Comparison of ENCODE assay signal across 11 cellular contexts in the genomic region with DNA sequence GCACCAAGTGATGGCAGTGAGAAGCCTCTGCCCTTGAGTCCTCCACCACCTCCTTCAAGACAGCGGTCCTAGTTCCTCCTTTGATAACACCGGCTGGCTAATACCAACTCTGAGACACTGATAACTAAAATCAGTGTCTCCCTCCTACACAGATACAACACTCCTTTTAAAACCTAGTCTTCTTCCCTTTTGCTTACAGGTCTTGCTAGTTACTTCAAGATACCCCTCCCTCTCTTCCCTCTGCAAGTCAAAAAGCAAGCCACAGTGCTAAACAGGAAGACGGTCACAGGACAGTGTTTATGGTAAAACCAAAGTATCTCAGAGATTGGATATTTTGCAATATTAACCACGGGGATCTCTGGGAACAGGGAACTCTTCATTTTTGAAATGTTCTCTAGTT. TPM values are rescaled to one million over a fixed set of nuclear protein-coding genes. Genes with fewer than 3 reads are reported as not detected.
DNase-seq lines count a peak whose midpoint lies in the region; ATAC-seq and TF ChIP-seq lines count a peak whose summit lies in the region.
"Had no signal": no experiment of that assay in that cellular context is flagged by ENCODE, and none has a peak within 500 bp of the region (broad histone marks: within the 10 kb centered on the region; RNA-seq: fewer than 3 reads in every experiment).

No MANE protein-coding gene starts in this region.

- H3K36me3 Mint-ChIP-seq in IgD-negative memory B cell (peaks cover 2% of the 10 kb centered on the region), type B pancreatic cell (peaks cover 18% of the 10 kb centered on the region)
- peaks cover 0 to 40% (median 14%) of the 10 kb centered on the region in 3 donors for H3K36me3 Mint-ChIP-seq in naive thymus-derived CD8-positive, alpha-beta T cell

- POLR2A ChIA-PET in naive thymus-derived CD8-positive, alpha-beta T cell (lab: Charles Lee), result no interaction called here

- H3K9me3 Mint-ChIP-seq in IgD-negative memory B cell (no peaks in the 10 kb centered on the region), type B pancreatic cell (no peaks in the 10 kb centered on the region)
- H3K9me3 Mint-ChIP-seq in naive thymus-derived CD8-positive, alpha-beta T cell, result no peaks in the 10 kb centered on the region

- DNase-seq in amniotic epithelial cell (ENCODE audit: low read depth) (peak; percentile 52), HAP-1 (ENCODE audit: low spot score in 2 of 2) (no peak), type B pancreatic cell (ENCODE audit: extremely low spot score, unreplicated experiment) (no peak), NCI-H187 treated with DMSO at 0.1 percent for 48 hours (lab: John Stamatoyannopoulos, UW) (no peak)
- peak in 2 of 10 donors; percentile 40 to 41 for DNase-seq in naive thymus-derived CD8-positive, alpha-beta T cell
- DNase-seq: islet precursor cell, NCI-H2171 treated with DMSO at 0.1 percent for 48 hours had no signal

- H4K20me1 ChIP-seq in BLaER1 treated with 17β-estradiol and CSF1 and Interleukin-3, amounts not matched to agents 10 nM and 100 nM, result peaks cover 0 to 70% (median 29%) of the 10 kb centered on the region in 11 experiments; a peak in 13 of 22 replicates

- H3K4me3 ChIP-seq in BLaER1 treated with 17β-estradiol and CSF1 and Interleukin-3, amounts not matched to agents 10 nM and 100 nM, result peak overlapping the region; percentile 1 to 49 (median 32); a peak in 13 of 20 replicates
- no peak overlapping the region for H3K4me3 ChIP-seq in HAP-1

- peak overlapping the region; percentile 86 to 96 (median 93) for H3K4me2 ChIP-seq in BLaER1 treated with 17β-estradiol and CSF1 and Interleukin-3, amounts not matched to agents 10 nM and 100 nM

- H3K36me3 ChIP-seq in BLaER1 treated with 17β-estradiol and CSF1 and Interleukin-3, amounts not matched to agents 10 nM and 100 nM, result peaks cover 33 to 51% (median 45%) of the 10 kb centered on the region in 11 experiments
- peaks cover 24% of the 10 kb centered on the region for H3K36me3 ChIP-seq in HAP-1 (replicated peaks)

- peak overlapping the region in 3 of 4 donors; percentile 15 to 76 (median 25) for H3K4me3 Mint-ChIP-seq in IgD-negative memory B cell
- peak overlapping the region; percentile 25 to 73 (median 59) for H3K4me3 Mint-ChIP-seq in naive thymus-derived CD8-positive, alpha-beta T cell
- H3K4me3 Mint-ChIP-seq in type B pancreatic cell, result no peak overlapping the region

- peak overlapping the region; percentile 13 to 69 (median 56); a peak in 16 of 22 replicates for H3K9ac ChIP-seq in BLaER1 treated with 17β-estradiol and CSF1 and Interleukin-3, amounts not matched to agents 10 nM and 100 nM

- peaks cover 77 to 89% (median 81%) of the 10 kb centered on the region in 10 experiments for H3K4me1 ChIP-seq in BLaER1 treated with 17β-estradiol and CSF1 and Interleukin-3, amounts not matched to agents 10 nM and 100 nM
- 0 out of 2 replicates have a peak, but pooled peaks cover 3% of the 10 kb centered on the region for H3K4me1 ChIP-seq in HAP-1

- no peak for TF ChIP-seq CTCF in type B pancreatic cell (conservative IDR thresholded peaks at IDR 0.05)

- H3K27ac Mint-ChIP-seq in IgD-negative memory B cell (peak overlapping the region in 2 of 3 donors; percentile 21 to 96), type B pancreatic cell (no peak overlapping the region)
- peak overlapping the region; percentile 25 to 95 (median 80) for H3K27ac Mint-ChIP-seq in naive thymus-derived CD8-positive, alpha-beta T cell

- no peak for ATAC-seq in naive thymus-derived CD8-positive, alpha-beta T cell
- no peak for ATAC-seq in HG02642 (IDR thresholded peaks at IDR 0.05; ENCODE audit: poor library complexity, unreplicated experiment)

- H3K9me3 ChIP-seq in BLaER1 treated with 17β-estradiol and CSF1 and Interleukin-3, amounts not matched to agents 10 nM and 100 nM (replicated peaks in 1 of 11), result no peaks in the 10 kb centered on the region
- H3K9me3 ChIP-seq in HAP-1, result no peaks in the 10 kb centered on the region

- H3K27ac ChIP-seq in BLaER1 treated with 17β-estradiol and CSF1 and Interleukin-3, amounts not matched to agents 10 nM and 100 nM, result peak overlapping the region; percentile 59 to 77 (median 68)

- no peaks in the 10 kb centered on the region for H3K27me3 ChIP-seq in BLaER1 treated with 17β-estradiol and CSF1 and Interleukin-3, amounts not matched to agents 10 nM and 100 nM
- no peaks in the 10 kb centered on the region for H3K27me3 ChIP-seq in HAP-1 (ENCODE audit: low read depth)

- H3K4me1 Mint-ChIP-seq in IgD-negative memory B cell (peaks cover 21 to 36% (median 31%) of the 10 kb centered on the region in 3 donors), type B pancreatic cell (ENCODE audit: unreplicated experiment) (peaks cover 45% of the 10 kb centered on the region)
- H3K4me1 Mint-ChIP-seq in naive thymus-derived CD8-positive, alpha-beta T cell, result peaks cover 23 to 65% (median 57%) of the 10 kb centered on the region in 4 donors

- H3K27me3 Mint-ChIP-seq in IgD-negative memory B cell (no peaks in the 10 kb centered on the region), type B pancreatic cell (no peaks in the 10 kb centered on the region)
- H3K27me3 Mint-ChIP-seq in naive thymus-derived CD8-positive, alpha-beta T cell, result no peaks in the 10 kb centered on the region

- in situ Hi-C loops in HAP-1 (cut with MboI; ENCODE audit: low sequenced_read_pairs), result no loop called here

RNA-seq across cellular contexts. Expression of a gene that starts 4.6 kb away (rescaled TPM):
- 125 TPM for polyA plus RNA-seq in IgD-negative memory B cell
- 100 to 1,000 TPM; 130 to 134 TPM for total RNA-seq in naive thymus-derived CD8-positive, alpha-beta T cell
- polyA plus RNA-seq in naive thymus-derived CD8-positive, alpha-beta T cell, result 100 to 1,000 TPM; 181 to 202 (median 181) TPM
- 78.4 and 138 TPM in 2 replicates for total RNA-seq in type B pancreatic cell (ENCODE audit: low replicate concordance)
- total RNA-seq: HT-29 had no signal
